Comparison of ENCODE assay signal across 1 cellular context in genomic region chr1:229563241-229563640, GRCh38.
TF ChIP-seq lines count a peak whose summit lies in the region.

No MANE protein-coding gene starts in this region.

TF ChIP-seq in GM23338, 12 proteins besides CTCF, POLR2A, EP300 and RAD21 (continued from another document):
- TF ChIP-seq, protein P1, sequence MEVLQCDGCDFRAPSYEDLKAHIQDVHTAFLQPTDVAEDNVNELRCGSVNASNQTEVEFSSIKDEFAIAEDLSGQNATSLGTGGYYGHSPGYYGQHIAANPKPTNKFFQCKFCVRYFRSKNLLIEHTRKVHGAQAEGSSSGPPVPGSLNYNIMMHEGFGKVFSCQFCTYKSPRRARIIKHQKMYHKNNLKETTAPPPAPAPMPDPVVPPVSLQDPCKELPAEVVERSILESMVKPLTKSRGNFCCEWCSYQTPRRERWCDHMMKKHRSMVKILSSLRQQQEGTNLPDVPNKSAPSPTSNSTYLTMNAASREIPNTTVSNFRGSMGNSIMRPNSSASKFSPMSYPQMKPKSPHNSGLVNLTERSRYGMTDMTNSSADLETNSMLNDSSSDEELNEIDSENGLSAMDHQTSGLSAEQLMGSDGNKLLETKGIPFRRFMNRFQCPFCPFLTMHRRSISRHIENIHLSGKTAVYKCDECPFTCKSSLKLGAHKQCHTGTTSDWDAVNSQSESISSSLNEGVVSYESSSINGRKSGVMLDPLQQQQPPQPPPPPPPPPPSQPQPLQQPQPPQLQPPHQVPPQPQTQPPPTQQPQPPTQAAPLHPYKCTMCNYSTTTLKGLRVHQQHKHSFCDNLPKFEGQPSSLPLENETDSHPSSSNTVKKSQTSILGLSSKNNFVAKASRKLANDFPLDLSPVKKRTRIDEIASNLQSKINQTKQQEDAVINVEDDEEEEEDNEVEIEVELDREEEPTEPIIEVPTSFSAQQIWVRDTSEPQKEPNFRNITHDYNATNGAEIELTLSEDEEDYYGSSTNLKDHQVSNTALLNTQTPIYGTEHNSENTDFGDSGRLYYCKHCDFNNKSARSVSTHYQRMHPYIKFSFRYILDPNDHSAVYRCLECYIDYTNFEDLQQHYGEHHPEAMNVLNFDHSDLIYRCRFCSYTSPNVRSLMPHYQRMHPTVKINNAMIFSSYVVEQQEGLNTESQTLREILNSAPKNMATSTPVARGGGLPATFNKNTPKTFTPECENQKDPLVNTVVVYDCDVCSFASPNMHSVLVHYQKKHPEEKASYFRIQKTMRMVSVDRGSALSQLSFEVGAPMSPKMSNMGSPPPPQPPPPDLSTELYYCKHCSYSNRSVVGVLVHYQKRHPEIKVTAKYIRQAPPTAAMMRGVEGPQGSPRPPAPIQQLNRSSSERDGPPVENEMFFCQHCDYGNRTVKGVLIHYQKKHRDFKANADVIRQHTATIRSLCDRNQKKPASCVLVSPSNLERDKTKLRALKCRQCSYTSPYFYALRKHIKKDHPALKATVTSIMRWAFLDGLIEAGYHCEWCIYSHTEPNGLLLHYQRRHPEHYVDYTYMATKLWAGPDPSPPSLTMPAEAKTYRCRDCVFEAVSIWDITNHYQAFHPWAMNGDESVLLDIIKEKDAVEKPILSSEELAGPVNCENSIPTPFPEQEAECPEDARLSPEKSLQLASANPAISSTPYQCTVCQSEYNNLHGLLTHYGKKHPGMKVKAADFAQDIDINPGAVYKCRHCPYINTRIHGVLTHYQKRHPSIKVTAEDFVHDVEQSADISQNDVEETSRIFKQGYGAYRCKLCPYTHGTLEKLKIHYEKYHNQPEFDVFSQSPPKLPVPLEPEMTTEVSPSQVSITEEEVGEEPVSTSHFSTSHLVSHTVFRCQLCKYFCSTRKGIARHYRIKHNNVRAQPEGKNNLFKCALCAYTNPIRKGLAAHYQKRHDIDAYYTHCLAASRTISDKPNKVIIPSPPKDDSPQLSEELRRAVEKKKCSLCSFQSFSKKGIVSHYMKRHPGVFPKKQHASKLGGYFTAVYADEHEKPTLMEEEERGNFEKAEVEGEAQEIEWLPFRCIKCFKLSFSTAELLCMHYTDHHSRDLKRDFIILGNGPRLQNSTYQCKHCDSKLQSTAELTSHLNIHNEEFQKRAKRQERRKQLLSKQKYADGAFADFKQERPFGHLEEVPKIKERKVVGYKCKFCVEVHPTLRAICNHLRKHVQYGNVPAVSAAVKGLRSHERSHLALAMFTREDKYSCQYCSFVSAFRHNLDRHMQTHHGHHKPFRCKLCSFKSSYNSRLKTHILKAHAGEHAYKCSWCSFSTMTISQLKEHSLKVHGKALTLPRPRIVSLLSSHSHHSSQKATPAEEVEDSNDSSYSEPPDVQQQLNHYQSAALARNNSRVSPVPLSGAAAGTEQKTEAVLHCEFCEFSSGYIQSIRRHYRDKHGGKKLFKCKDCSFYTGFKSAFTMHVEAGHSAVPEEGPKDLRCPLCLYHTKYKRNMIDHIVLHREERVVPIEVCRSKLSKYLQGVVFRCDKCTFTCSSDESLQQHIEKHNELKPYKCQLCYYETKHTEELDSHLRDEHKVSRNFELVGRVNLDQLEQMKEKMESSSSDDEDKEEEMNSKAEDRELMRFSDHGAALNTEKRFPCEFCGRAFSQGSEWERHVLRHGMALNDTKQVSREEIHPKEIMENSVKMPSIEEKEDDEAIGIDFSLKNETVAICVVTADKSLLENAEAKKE (CRISPR knock-in tag; IDR thresholded peaks at IDR 0.05) = no peak
- TF ChIP-seq, protein P2, sequence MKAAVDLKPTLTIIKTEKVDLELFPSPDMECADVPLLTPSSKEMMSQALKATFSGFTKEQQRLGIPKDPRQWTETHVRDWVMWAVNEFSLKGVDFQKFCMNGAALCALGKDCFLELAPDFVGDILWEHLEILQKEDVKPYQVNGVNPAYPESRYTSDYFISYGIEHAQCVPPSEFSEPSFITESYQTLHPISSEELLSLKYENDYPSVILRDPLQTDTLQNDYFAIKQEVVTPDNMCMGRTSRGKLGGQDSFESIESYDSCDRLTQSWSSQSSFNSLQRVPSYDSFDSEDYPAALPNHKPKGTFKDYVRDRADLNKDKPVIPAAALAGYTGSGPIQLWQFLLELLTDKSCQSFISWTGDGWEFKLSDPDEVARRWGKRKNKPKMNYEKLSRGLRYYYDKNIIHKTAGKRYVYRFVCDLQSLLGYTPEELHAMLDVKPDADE (IDR thresholded peaks at IDR 0.05) = no peak
- TF ChIP-seq EZH2 (IDR thresholded peaks at IDR 0.05; ENCODE audit: low read depth, unreplicated experiment) (no peak), ZNF331 (CRISPR knock-in tag; IDR thresholded peaks at IDR 0.05; ENCODE audit: low read depth) (no peak), JUNB (IDR thresholded peaks at IDR 0.05; ENCODE audit: unreplicated experiment) (no peak)
